In the genomic region with DNA sequence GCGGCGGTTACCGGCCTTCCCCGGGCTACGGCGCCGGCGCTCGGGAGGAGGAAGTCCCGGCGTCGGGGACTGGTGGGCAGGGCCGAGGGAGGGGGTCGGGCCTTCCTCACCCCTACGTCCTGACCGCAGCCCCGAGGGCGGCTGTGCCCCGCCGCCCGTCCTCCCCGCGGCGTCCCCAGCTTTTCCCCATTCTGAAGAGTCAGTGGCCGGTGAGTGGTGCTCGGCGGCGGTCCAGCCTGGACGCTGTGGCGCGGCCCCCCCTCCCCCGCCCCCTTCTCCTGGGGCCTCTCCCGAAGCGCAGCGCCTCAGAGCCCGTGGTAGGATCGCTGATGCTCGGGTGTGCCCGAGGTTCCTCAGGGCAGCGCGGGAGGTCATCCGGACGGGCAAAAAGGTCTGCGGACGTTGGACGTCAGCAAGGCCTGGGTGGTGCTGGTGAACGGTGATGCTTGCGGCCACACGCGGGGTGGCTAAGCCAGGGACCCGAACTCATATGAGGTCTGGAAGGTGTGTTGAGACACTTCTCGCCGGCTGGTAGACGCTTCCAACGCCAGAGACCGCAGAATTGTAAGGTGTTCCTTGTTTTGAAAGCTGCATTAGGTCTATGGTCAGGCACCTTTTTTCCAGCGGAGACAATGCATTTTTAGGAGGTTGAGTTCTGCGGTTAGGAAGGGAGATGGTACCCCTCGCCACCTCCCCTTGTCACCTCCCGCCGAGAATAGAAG, we compare ENCODE assay signal across 8 cellular contexts. TPM values are rescaled to one million over a fixed set of nuclear protein-coding genes. Genes with fewer than 3 reads are reported as not detected.
A peak's percentile ranks its signal among the peaks of the same experiment; 100 is the strongest.
DNase-seq lines count a peak whose midpoint lies in the region; ATAC-seq, FAIRE-seq and TF ChIP-seq lines count a peak whose summit lies in the region.

No MANE protein-coding gene starts in this region.

- peak overlapping the region; percentile 97 for H3K4me3 ChIP-seq in HUES48 (ENCODE audit: low read depth, low read length)
- peak overlapping the region; percentile 77 for H3K4me3 ChIP-seq in bronchial epithelial cell (ENCODE audit: low read depth, low read length)

- FAIRE-seq in bronchial epithelial cell (lab: Jason Lieb, UNC) (no peak), D721Med (lab: Jason Lieb, UNC) (no peak)

- no peak for TF ChIP-seq CTCF in bronchial epithelial cell (IDR thresholded peaks at IDR 0.05; ENCODE audit: insufficient read depth, low read length, severe bottlenecking)
- no peak for TF ChIP-seq CTCF in D721Med (IDR thresholded peaks at IDR 0.05; ENCODE audit: insufficient read depth, missing control alignments)

- H3K4me1 ChIP-seq in HUES48 (ENCODE audit: control insufficient read depth, insufficient read depth, low read length): peaks cover 16% of the 10 kb centered on the region

- peak overlapping the region; percentile 82 for H3K9ac ChIP-seq in HUES48 (ENCODE audit: low read depth, low read length)

- DNase-seq in GDM1 (lab: John Stamatoyannopoulos, UW) (peak; percentile 48), T-helper 9 cell (peak; percentile 32), bronchial epithelial cell (ENCODE audit: low read depth) (peak; percentile 12), islet precursor cell (peak; percentile 76), D721Med (ENCODE audit: insufficient read length, low spot score) (no peak)
- peak; percentile 68 for DNase-seq in stimulated activated CD4-positive, alpha-beta T cell treated with anti-CD3 and anti-CD28 coated beads, Interleukin-15, amount 100 ng/mL, for 24 hours

- H3K27me3 ChIP-seq in HUES48 (ENCODE audit: control insufficient read depth, insufficient read depth, low read length) (no peaks in the 10 kb centered on the region), bronchial epithelial cell (ENCODE audit: control insufficient read depth, insufficient read depth, low read length) (no peaks in the 10 kb centered on the region)

- H3K36me3 ChIP-seq in HUES48 (ENCODE audit: control insufficient read depth, insufficient read depth, low read length): peaks cover 7% of the 10 kb centered on the region; the same call in 1 of the 2 replicates
- no peaks in the 10 kb centered on the region for H3K36me3 ChIP-seq in bronchial epithelial cell (ENCODE audit: control insufficient read depth, insufficient read depth, low read length)

- no peaks in the 10 kb centered on the region for H3K9me3 ChIP-seq in HUES48 (ENCODE audit: control insufficient read depth, insufficient read depth, low read length)

- peak; percentile 52 for ATAC-seq in GM21526 (IDR thresholded peaks at IDR 0.05; ENCODE audit: low FRiP score, unreplicated experiment)

- peak overlapping the region; percentile 69 for H3K27ac ChIP-seq in HUES48 (ENCODE audit: low read depth, low read length)

RNA-seq across cellular contexts. Expression of gene SLC25A33, which starts 0.7 kb away (rescaled TPM):
- 4.7 and 9.5 TPM in 2 replicates for total RNA-seq in bronchial epithelial cell

RNA-seq across cellular contexts. Expression of gene TMEM201, which starts 48.7 kb away (rescaled TPM):
- 1.2 and 1.8 TPM in 2 replicates for total RNA-seq in bronchial epithelial cell
